ENCODE assay signal across 15 cellular contexts in genomic region chr12:14402697-14403096, GRCh38. TPM values are rescaled to one million over a fixed set of nuclear protein-coding genes. Genes with fewer than 3 reads are reported as not detected.
DNase-seq lines count a peak whose midpoint lies in the region; ATAC-seq, FAIRE-seq and TF ChIP-seq lines count a peak whose summit lies in the region.
"Had no signal": no experiment of that assay in that cellular context is flagged by ENCODE, and none has a peak within 500 bp of the region (broad histone marks: within the 10 kb centered on the region; RNA-seq: fewer than 3 reads in every experiment).

No MANE protein-coding gene starts in this region.

- no peak overlapping the region for H2AFZ ChIP-seq in mesenchymal stem cell (ENCODE audit: low read depth, low read length)

- no peaks in the 10 kb centered on the region for H3K9me3 Mint-ChIP-seq in activated CD8-positive, alpha-beta T cell treated with anti-CD3 and anti-CD28 coated beads, Interleukin-2, amount 10 ng/mL, durations not matched to agents 7 days and 5 days (ENCODE audit: insufficient read depth)

- CTCF ChIA-PET in activated CD8-positive, alpha-beta T cell treated with anti-CD3 and anti-CD28 coated beads, Interleukin-2, amount 10 ng/mL, durations not matched to agents 7 days and 5 days (lab: Charles Lee), result interaction anchor here (1.0 to 2.0 kb wide), 7 partner anchors 10 to 164 kb away, joined by 3 to 13 read pairs (median 6); partner anchors contain the start of gene ATF7IP

- H2AK5ac ChIP-seq in mesenchymal stem cell (ENCODE audit: low read length, severe bottlenecking), result no peak overlapping the region

- no peak overlapping the region for H2BK5ac ChIP-seq in mesenchymal stem cell (ENCODE audit: low read depth, low read length, poor library complexity, severe bottlenecking)

- intact Hi-C loops in cardiac septum (cut with DNase I), result no loop called here

- FAIRE-seq in urothelium cell line (lab: Jason Lieb, UNC), result no peak

- no peak overlapping the region for H2BK120ac ChIP-seq in mesenchymal stem cell (ENCODE audit: low read depth, low read length)

- H3K9ac ChIP-seq in mesenchymal stem cell (ENCODE audit: low read length), result peak overlapping the region; percentile 51

- peak overlapping the region; percentile 0 to 6 for H3K27ac ChIP-seq in right atrium auricular region
- peak overlapping the region; percentile 34 for H3K27ac ChIP-seq in mesenchymal stem cell (ENCODE audit: low read length, poor library complexity, severe bottlenecking)
- H3K27ac ChIP-seq: C4-2B had no signal

- H3K4ac ChIP-seq in mesenchymal stem cell (ENCODE audit: low read depth in 1 of 2, low read length in 2 of 2), result no peak overlapping the region

- H3K27me3 ChIP-seq in right atrium auricular region (no peaks in the 10 kb centered on the region), mesenchymal stem cell (ENCODE audit: control insufficient read depth in 1 of 2, insufficient read depth in 1 of 2, low read length in 2 of 2) (no peaks in the 10 kb centered on the region)

- no peak overlapping the region for H3K14ac ChIP-seq in mesenchymal stem cell (ENCODE audit: low read length in 2 of 2)

- H3K27ac Mint-ChIP-seq in activated CD8-positive, alpha-beta T cell treated with anti-CD3 and anti-CD28 coated beads, Interleukin-2, amount 10 ng/mL, durations not matched to agents 7 days and 5 days, result no peak overlapping the region

- DNase-seq in right atrium auricular region (ENCODE audit: low spot score) (no peak), cardiac septum (ENCODE audit: low spot score) (no peak), mesenchymal stem cell (no peak), HuH-7 (ENCODE audit: low spot score) (no peak), urothelium cell line (ENCODE audit: low spot score) (no peak)
- no peak for DNase-seq in activated CD8-positive, alpha-beta T cell treated with anti-CD3 and anti-CD28 coated beads, Interleukin-2, amount 10 ng/mL, durations not matched to agents 7 days and 5 days
- DNase-seq: activated CD8-positive, alpha-beta memory T cell treated with anti-CD3 and anti-CD28 coated beads for 24 hours; GOT3; islet precursor cell; NCI-H774; nucleus accumbens; stimulated activated CD4-positive, alpha-beta T cell treated with anti-CD3 and anti-CD28 coated beads, Interleukin-2, amount 100 ng/mL, for 24 hours had no signal

- H3K36me3 ChIP-seq in right atrium auricular region (no peaks in the 10 kb centered on the region), mesenchymal stem cell (ENCODE audit: control insufficient read depth in 1 of 2, insufficient read depth in 2 of 2, low read depth in 1 of 2, low read length in 2 of 2) (peaks cover 0 to 4% of the 10 kb centered on the region in 2 experiments)

- H3K4me3 ChIP-seq in right atrium auricular region (no peak overlapping the region), mesenchymal stem cell (ENCODE audit: insufficient read depth in 1 of 2, low read depth in 1 of 2, low read length in 2 of 2) (no peak overlapping the region)

- no peak overlapping the region for H4K8ac ChIP-seq in mesenchymal stem cell (ENCODE audit: low read length)

- POLR2A ChIA-PET in activated CD8-positive, alpha-beta T cell treated with anti-CD3 and anti-CD28 coated beads, Interleukin-2, amount 10 ng/mL, durations not matched to agents 7 days and 5 days (lab: Charles Lee), result interaction anchor here (1.9 to 3.1 kb wide), 3 partner anchors 15 to 37 kb away, joined by 5 to 11 read pairs (median 7); partner anchors contain the start of gene ATF7IP

- no peak overlapping the region for H3K4me2 ChIP-seq in mesenchymal stem cell (ENCODE audit: low read length, poor library complexity, severe bottlenecking)

- H4K91ac ChIP-seq in mesenchymal stem cell (ENCODE audit: low read length), result no peak overlapping the region

- peaks cover 39% of the 10 kb centered on the region for H3K36me3 Mint-ChIP-seq in activated CD8-positive, alpha-beta T cell treated with anti-CD3 and anti-CD28 coated beads, Interleukin-2, amount 10 ng/mL, durations not matched to agents 7 days and 5 days (ENCODE audit: low read depth)

- no peak overlapping the region for H3K18ac ChIP-seq in mesenchymal stem cell (ENCODE audit: low read depth in 1 of 2, low read length in 2 of 2)

- no peak for TF ChIP-seq CTCF in right atrium auricular region (IDR thresholded peaks at IDR 0.05)

- no peak overlapping the region for H2BK15ac ChIP-seq in mesenchymal stem cell (ENCODE audit: low read depth, poor library complexity, severe bottlenecking)

- peaks cover 75% of the 10 kb centered on the region for H3K4me1 Mint-ChIP-seq in activated CD8-positive, alpha-beta T cell treated with anti-CD3 and anti-CD28 coated beads, Interleukin-2, amount 10 ng/mL, durations not matched to agents 7 days and 5 days (ENCODE audit: low read depth)

- WGBS in mesenchymal stem cell, result 89% methylated on average over 4 of the region's 4 CpGs

- H2BK12ac ChIP-seq in mesenchymal stem cell (ENCODE audit: low read length in 2 of 2), result no peak overlapping the region

- H3K4me1 ChIP-seq in right atrium auricular region (peaks cover 0 to 32% of the 10 kb centered on the region in 2 donors), mesenchymal stem cell (ENCODE audit: control insufficient read depth, insufficient read depth, low read depth, low read length) (peaks cover 8% of the 10 kb centered on the region)

- peaks cover 0 to 23% of the 10 kb centered on the region in 2 donors for H3K9me3 ChIP-seq in right atrium auricular region
- H3K9me3 ChIP-seq in mesenchymal stem cell (ENCODE audit: control insufficient read depth, low read length), result peaks cover 7% of the 10 kb centered on the region

- peak overlapping the region; percentile 20 for H3K4me3 Mint-ChIP-seq in activated CD8-positive, alpha-beta T cell treated with anti-CD3 and anti-CD28 coated beads, Interleukin-2, amount 10 ng/mL, durations not matched to agents 7 days and 5 days

- no peaks in the 10 kb centered on the region for H3K79me1 ChIP-seq in mesenchymal stem cell (replicated peaks; ENCODE audit: low read length, poor library complexity, severe bottlenecking)

- H3K27me3 Mint-ChIP-seq in activated CD8-positive, alpha-beta T cell treated with anti-CD3 and anti-CD28 coated beads, Interleukin-2, amount 10 ng/mL, durations not matched to agents 7 days and 5 days (ENCODE audit: low read depth), result no peaks in the 10 kb centered on the region

- no peak overlapping the region for H3K23ac ChIP-seq in mesenchymal stem cell (ENCODE audit: low read length in 2 of 2)

- no peak for ATAC-seq in activated CD8-positive, alpha-beta T cell treated with anti-CD3 and anti-CD28 coated beads, Interleukin-2, amount 10 ng/mL, durations not matched to agents 7 days and 5 days
- ATAC-seq in HG03039 (IDR thresholded peaks at IDR 0.05; ENCODE audit: unreplicated experiment) (no peak), HG03460 (IDR thresholded peaks at IDR 0.05; ENCODE audit: unreplicated experiment) (no peak)

RNA-seq across cellular contexts. Expression of gene ATF7IP, which starts 37.2 kb away (rescaled TPM):
- 10 to 100 TPM; 33.1 to 39.7 TPM for total RNA-seq in right atrium auricular region
- 61.6 TPM for total RNA-seq in cardiac septum
- total RNA-seq in activated CD8-positive, alpha-beta T cell treated with anti-CD3 and anti-CD28 coated beads, Interleukin-2, amount 10 ng/mL, durations not matched to agents 7 days and 5 days, result 100 to 1,000 TPM in 1 of 2 experiments, 10 to 100 TPM in 1; 99.8 to 104 TPM
- polyA plus RNA-seq in mesenchymal stem cell (2013, experiment 1 of 2), result 14.7 TPM
- 13.8 TPM for polyA plus RNA-seq in mesenchymal stem cell (2013, experiment 2 of 2)
